Comparison of ENCODE assay signal across 20 cellular contexts in the genomic region with DNA sequence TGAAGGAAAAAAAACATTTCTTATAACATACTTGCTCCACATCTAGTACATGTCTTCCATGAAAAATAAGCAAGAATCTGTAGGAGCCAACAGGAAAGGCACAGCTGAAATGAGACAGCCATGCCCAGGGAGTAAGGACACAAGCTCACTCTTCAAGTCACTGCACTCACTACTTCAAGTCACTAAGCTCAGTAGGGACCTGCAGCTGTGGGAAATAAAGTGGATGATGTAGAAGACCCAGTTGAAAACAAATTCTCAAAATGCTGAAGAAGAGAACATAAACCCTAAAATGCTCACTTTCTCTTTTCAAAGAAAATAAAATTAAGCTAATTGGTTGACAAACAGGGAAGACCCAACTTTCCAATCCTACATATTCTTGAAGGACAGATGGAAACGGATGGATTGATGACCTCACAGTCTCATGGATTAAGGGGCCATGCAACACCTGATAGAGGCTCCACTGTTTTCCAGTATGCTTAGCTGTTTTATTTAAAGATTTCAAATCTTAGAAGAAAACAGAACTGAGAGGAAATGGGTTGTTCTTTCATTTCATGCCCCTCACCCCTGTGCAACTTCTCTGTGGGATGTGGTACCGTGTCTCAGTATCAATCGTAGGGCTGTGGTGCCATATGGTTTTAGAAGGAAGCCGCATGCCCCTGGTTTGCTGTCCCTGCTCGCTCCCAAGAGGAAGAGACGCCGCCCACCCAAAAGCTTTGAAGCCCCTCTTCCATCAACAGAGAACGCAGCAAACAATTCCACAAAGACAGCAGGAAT.
DNase-seq lines count a peak whose midpoint lies in the region; ATAC-seq, FAIRE-seq and TF ChIP-seq lines count a peak whose summit lies in the region.
"Had no signal": no experiment of that assay in that cellular context is flagged by ENCODE, and none has a peak within 500 bp of the region (broad histone marks: within the 10 kb centered on the region; RNA-seq: fewer than 3 reads in every experiment).

No MANE protein-coding gene starts in this region.

- peak; percentile 81 for ATAC-seq in activated naive CD8-positive, alpha-beta T cell treated with anti-CD3 and anti-CD28 coated beads, Interleukin-2, amount 10 ng/mL, durations not matched to agents 7 days and 5 days (ENCODE audit: low read depth)
- ATAC-seq in GM21786 (IDR thresholded peaks at IDR 0.05; ENCODE audit: unreplicated experiment), result peak; percentile 57

- H3K4me2 ChIP-seq in MM.1S (ENCODE audit: low read depth, low read length) (peak overlapping the region; percentile 35; the same call in 1 of the 2 replicates), OCI-LY7 (ENCODE audit: low read length) (no peak overlapping the region)

- peaks cover 3% of the 10 kb centered on the region for H3K36me3 Mint-ChIP-seq in activated naive CD8-positive, alpha-beta T cell treated with anti-CD3 and anti-CD28 coated beads, Interleukin-2, amount 10 ng/mL, durations not matched to agents 7 days and 5 days
- peaks cover 24% of the 10 kb centered on the region for H3K36me3 Mint-ChIP-seq in activated naive CD8-positive, alpha-beta T cell treated with anti-CD3 and anti-CD28 coated beads for 36 hours
- peaks cover 0 to 29% of the 10 kb centered on the region in 2 donors for H3K36me3 Mint-ChIP-seq in CD4-positive, alpha-beta memory T cell

- POLR2A ChIA-PET in activated naive CD8-positive, alpha-beta T cell treated with anti-CD3 and anti-CD28 coated beads, Interleukin-2, amount 10 ng/mL, durations not matched to agents 7 days and 5 days (lab: Charles Lee), result interaction anchor here (0.6 to 1.2 kb wide), 4 partner anchors 12 to 183 kb away, joined by 3 to 4 read pairs (median 4); a partner anchor contains a TSS
- POLR2A ChIA-PET in OCI-LY7 (lab: Charles Lee), result interaction anchor here (1.3 kb wide), 1 partner anchor 19 kb away, joined by 3 read pairs; no protein-coding TSS in a partner anchor
- POLR2A ChIA-PET in CD4-positive, alpha-beta memory T cell (lab: Charles Lee; ENCODE audit: partially characterized antibody), result no interaction called here

- no peak overlapping the region for H3K9ac ChIP-seq in MM.1S (ENCODE audit: low read length)

- peaks cover 2% of the 10 kb centered on the region for H3K27me3 Mint-ChIP-seq in activated naive CD8-positive, alpha-beta T cell treated with anti-CD3 and anti-CD28 coated beads, Interleukin-2, amount 10 ng/mL, durations not matched to agents 7 days and 5 days
- H3K27me3 Mint-ChIP-seq in activated naive CD8-positive, alpha-beta T cell treated with anti-CD3 and anti-CD28 coated beads for 36 hours, result peaks cover 8% of the 10 kb centered on the region
- no peaks in the 10 kb centered on the region for H3K27me3 Mint-ChIP-seq in CD4-positive, alpha-beta memory T cell
- H3K27me3 Mint-ChIP-seq: CD4-positive, alpha-beta T cell; central memory CD8-positive, alpha-beta T cell had no signal

- 72 to 84% (median 80%) methylated on average over 8 of the region's 8 CpGs for WGBS in small intestine, 3 donors

- TF ChIP-seq CTCF in MM.1S (IDR thresholded peaks at IDR 0.05; ENCODE audit: low read length), result no peak
- no peak for TF ChIP-seq CTCF in OCI-LY7 (conservative IDR thresholded peaks at IDR 0.05; ENCODE audit: low read length)

- no peaks in the 10 kb centered on the region for H3K27me3 ChIP-seq in MM.1S (replicated peaks; ENCODE audit: insufficient read depth, low read length)
- no peaks in the 10 kb centered on the region for H3K27me3 ChIP-seq in small intestine (ENCODE audit: control insufficient read depth in 2 of 2, insufficient read depth in 2 of 2, low read length in 2 of 2)
- no peaks in the 10 kb centered on the region for H3K27me3 ChIP-seq in CD4-positive, alpha-beta memory T cell (ENCODE audit: insufficient read depth, low read length)
- H3K27me3 ChIP-seq: Peyer's patch had no signal

- peak overlapping the region; percentile 60 for H3K4me3 Mint-ChIP-seq in activated naive CD8-positive, alpha-beta T cell treated with anti-CD3 and anti-CD28 coated beads, Interleukin-2, amount 10 ng/mL, durations not matched to agents 7 days and 5 days
- no peak overlapping the region for H3K4me3 Mint-ChIP-seq in activated naive CD8-positive, alpha-beta T cell treated with anti-CD3 and anti-CD28 coated beads for 36 hours
- no peak overlapping the region for H3K4me3 Mint-ChIP-seq in CD4-positive, alpha-beta memory T cell
- H3K4me3 Mint-ChIP-seq: CD4-positive, alpha-beta T cell; central memory CD8-positive, alpha-beta T cell had no signal

- FAIRE-seq in small intestine (lab: Jason Lieb, UNC), result no peak
- FAIRE-seq: keratinocyte, TTC549 had no signal

- H3K4me3 ChIP-seq in MM.1S (ENCODE audit: low read length) (no peak overlapping the region), small intestine (ENCODE audit: low read depth in 1 of 2, low read length in 2 of 2) (no peak overlapping the region), OCI-LY7 (ENCODE audit: low read depth, low read length, poor library complexity, severe bottlenecking) (no peak overlapping the region)
- H3K4me3 ChIP-seq in CD4-positive, alpha-beta memory T cell (ENCODE audit: low read length in 2 of 2), result no peak overlapping the region
- H3K4me3 ChIP-seq: Peyer's patch had no signal

- 0 out of 2 replicates have a peak, but pooled peaks cover 5% of the 10 kb centered on the region for H3K4me1 ChIP-seq in MM.1S (ENCODE audit: low read length)
- H3K4me1 ChIP-seq in small intestine (ENCODE audit: control insufficient read depth in 2 of 2, insufficient read depth in 1 of 2, low read depth in 1 of 2, low read length in 1 of 2), result no peaks in the 10 kb centered on the region
- H3K4me1 ChIP-seq in OCI-LY7 (ENCODE audit: insufficient read depth, low read length, poor library complexity, severe bottlenecking), result no peaks in the 10 kb centered on the region
- no peaks in the 10 kb centered on the region for H3K4me1 ChIP-seq in CD4-positive, alpha-beta memory T cell (ENCODE audit: insufficient read depth, low read length)
- H3K4me1 ChIP-seq: Peyer's patch had no signal

- H3K27ac Mint-ChIP-seq in activated naive CD8-positive, alpha-beta T cell treated with anti-CD3 and anti-CD28 coated beads, Interleukin-2, amount 10 ng/mL, durations not matched to agents 7 days and 5 days, result no peak overlapping the region
- H3K27ac Mint-ChIP-seq in activated naive CD8-positive, alpha-beta T cell treated with anti-CD3 and anti-CD28 coated beads for 36 hours, result no peak overlapping the region
- H3K27ac Mint-ChIP-seq in CD4-positive, alpha-beta memory T cell, result peak overlapping the region in 1 of 7 donors; percentile 37
- H3K27ac Mint-ChIP-seq: activated T-helper 2 cell treated with anti-CD3 and anti-CD28 coated beads, Interferon-gamma antibody, Interleukin-2, Interleukin-4, amounts not matched to agents 10 μg/mL and 5 μg/mL and 100 μg/mL, durations not matched to agents 14 hours and 24 hours and 36 hours; CD4-positive, alpha-beta T cell had no signal

- H3K4me1 Mint-ChIP-seq in activated naive CD8-positive, alpha-beta T cell treated with anti-CD3 and anti-CD28 coated beads, Interleukin-2, amount 10 ng/mL, durations not matched to agents 7 days and 5 days, result peaks cover 22% of the 10 kb centered on the region
- peaks cover 15% of the 10 kb centered on the region for H3K4me1 Mint-ChIP-seq in activated naive CD8-positive, alpha-beta T cell treated with anti-CD3 and anti-CD28 coated beads for 36 hours
- peaks cover 0 to 7% (median 4%) of the 10 kb centered on the region in 4 donors for H3K4me1 Mint-ChIP-seq in CD4-positive, alpha-beta memory T cell
- H3K4me1 Mint-ChIP-seq: central memory CD8-positive, alpha-beta T cell had no signal

- H3F3A ChIP-seq in MM.1S (ENCODE audit: insufficient read depth, low read length), result no peaks in the 10 kb centered on the region

- no peaks in the 10 kb centered on the region for H3K36me3 ChIP-seq in MM.1S (replicated peaks; ENCODE audit: insufficient read depth, low read length)
- no peaks in the 10 kb centered on the region for H3K36me3 ChIP-seq in small intestine (ENCODE audit: control insufficient read depth in 2 of 2, insufficient read depth in 2 of 2, low read length in 2 of 2)
- no peaks in the 10 kb centered on the region for H3K36me3 ChIP-seq in OCI-LY7 (ENCODE audit: insufficient read depth, low read length)
- H3K36me3 ChIP-seq in CD4-positive, alpha-beta memory T cell (ENCODE audit: insufficient read depth, low read length), result no peaks in the 10 kb centered on the region
- H3K36me3 ChIP-seq: Peyer's patch had no signal

- no peak overlapping the region for H2AFZ ChIP-seq in MM.1S (ENCODE audit: low read length)
- H2AFZ ChIP-seq in OCI-LY7 (ENCODE audit: low read length), result no peak overlapping the region

- intact Hi-C loops in OCI-LY7 (cut with micrococcal nuclease; ENCODE audit: unreplicated experiment), result no loop called here
- intact Hi-C loops in CD4-positive, alpha-beta memory T cell (cut with micrococcal nuclease), result no loop called here

- CTCF ChIA-PET in OCI-LY7 (lab: Charles Lee; ENCODE audit: unreplicated experiment), result no interaction called here
- CTCF ChIA-PET in CD4-positive, alpha-beta memory T cell (lab: Charles Lee; ENCODE audit: partially characterized antibody), result no interaction called here

- no TSS peak for BruUV-seq in OCI-LY7 (replicated peaks; lab: Mats Ljungman, UMichigan)

- H3K9me2 ChIP-seq in MM.1S (replicated peaks; ENCODE audit: insufficient read depth, low read length), result no peaks in the 10 kb centered on the region
- no peaks in the 10 kb centered on the region for H3K9me2 ChIP-seq in OCI-LY7 (ENCODE audit: insufficient read depth, low read length)

- H4K20me1 ChIP-seq in MM.1S (ENCODE audit: insufficient read depth, low read length) (no peaks in the 10 kb centered on the region), OCI-LY7 (ENCODE audit: insufficient read depth, low read length) (no peaks in the 10 kb centered on the region)

- H3K9me3 Mint-ChIP-seq in activated naive CD8-positive, alpha-beta T cell treated with anti-CD3 and anti-CD28 coated beads, Interleukin-2, amount 10 ng/mL, durations not matched to agents 7 days and 5 days, result no peaks in the 10 kb centered on the region
- H3K9me3 Mint-ChIP-seq in activated naive CD8-positive, alpha-beta T cell treated with anti-CD3 and anti-CD28 coated beads for 36 hours, result no peaks in the 10 kb centered on the region
- H3K9me3 Mint-ChIP-seq in CD4-positive, alpha-beta memory T cell, result peaks cover 0 to 2% (median 0%) of the 10 kb centered on the region in 8 donors
- H3K9me3 Mint-ChIP-seq: activated T-helper 2 cell treated with anti-CD3 and anti-CD28 coated beads, Interferon-gamma antibody, Interleukin-2, Interleukin-4, amounts not matched to agents 10 μg/mL and 5 μg/mL and 100 μg/mL, durations not matched to agents 14 hours and 24 hours and 36 hours; CD4-positive, alpha-beta T cell; central memory CD8-positive, alpha-beta T cell had no signal

- H3K79me2 ChIP-seq in MM.1S (ENCODE audit: low read length) (no peaks in the 10 kb centered on the region), OCI-LY7 (ENCODE audit: insufficient read depth, low read depth, low read length) (no peaks in the 10 kb centered on the region)

- H3K9me3 ChIP-seq in MM.1S (replicated peaks; ENCODE audit: insufficient read depth, low read length) (no peaks in the 10 kb centered on the region), small intestine (ENCODE audit: control insufficient read depth, low read depth) (no peaks in the 10 kb centered on the region), OCI-LY7 (ENCODE audit: low read length) (no peaks in the 10 kb centered on the region)
- no peaks in the 10 kb centered on the region for H3K9me3 ChIP-seq in CD4-positive, alpha-beta memory T cell (ENCODE audit: control insufficient read depth in 1 of 2, low read length in 2 of 2)
- H3K9me3 ChIP-seq: Peyer's patch had no signal

- H3K27ac ChIP-seq in MM.1S (ENCODE audit: low read length) (peak overlapping the region; percentile 48; the same call in 1 of the 2 replicates), small intestine (ENCODE audit: low read depth in 1 of 2, low read length in 1 of 2) (no peak overlapping the region), OCI-LY7 (ENCODE audit: low read depth, low read length, poor library complexity, severe bottlenecking) (no peak overlapping the region)
- no peak overlapping the region for H3K27ac ChIP-seq in CD4-positive, alpha-beta memory T cell (ENCODE audit: low read depth, low read length)
- H3K27ac ChIP-seq: Peyer's patch had no signal

- DNase-seq in activated naive CD8-positive, alpha-beta T cell treated with anti-CD3 and anti-CD28 coated beads, Interleukin-2, amount 10 ng/mL, durations not matched to agents 7 days and 5 days, result peak; percentile 41
- DNase-seq in activated naive CD8-positive, alpha-beta T cell treated with anti-CD3 and anti-CD28 coated beads for 36 hours, result no peak
- DNase-seq in MM.1S, result peak; percentile 7
- peak; percentile 7 for DNase-seq in small intestine
- no peak for DNase-seq in OCI-LY7 (ENCODE audit: low spot score)
- no peak for DNase-seq in NCI-H1092 (lab: John Stamatoyannopoulos, UW)
- DNase-seq in CD4-positive, alpha-beta memory T cell, result no peak
- DNase-seq: activated CD4-positive, alpha-beta T cell treated with anti-CD3 and anti-CD28 coated beads, Interleukin-2, amount 50 U/mL, for 4 hours; amygdala; CD4-positive, alpha-beta T cell; DMS79; effector memory CD4-positive, alpha-beta T cell; NCI-H2107; NCI-H524 treated with DMSO at 0.1 percent for 48 hours; Peyer's patch had no signal

Comparison
In these comparisons a context has a peak if more than half of its experiments do, and no peak if none do; other contexts are left out.
1. DNase-seq: peak in activated naive CD8-positive, alpha-beta T cell treated with anti-CD3 and anti-CD28 coated beads, Interleukin-2, amount 10 ng/mL, durations not matched to agents 7 days and 5 days (single experiment), MM.1S (single experiment) and small intestine (single experiment); none in activated naive CD8-positive, alpha-beta T cell treated with anti-CD3 and anti-CD28 coated beads for 36 hours (single experiment), OCI-LY7 (single experiment), NCI-H1092 (single experiment) and CD4-positive, alpha-beta memory T cell (0 of 5).